ENCODE assay signal across 16 cellular contexts in the genomic region with DNA sequence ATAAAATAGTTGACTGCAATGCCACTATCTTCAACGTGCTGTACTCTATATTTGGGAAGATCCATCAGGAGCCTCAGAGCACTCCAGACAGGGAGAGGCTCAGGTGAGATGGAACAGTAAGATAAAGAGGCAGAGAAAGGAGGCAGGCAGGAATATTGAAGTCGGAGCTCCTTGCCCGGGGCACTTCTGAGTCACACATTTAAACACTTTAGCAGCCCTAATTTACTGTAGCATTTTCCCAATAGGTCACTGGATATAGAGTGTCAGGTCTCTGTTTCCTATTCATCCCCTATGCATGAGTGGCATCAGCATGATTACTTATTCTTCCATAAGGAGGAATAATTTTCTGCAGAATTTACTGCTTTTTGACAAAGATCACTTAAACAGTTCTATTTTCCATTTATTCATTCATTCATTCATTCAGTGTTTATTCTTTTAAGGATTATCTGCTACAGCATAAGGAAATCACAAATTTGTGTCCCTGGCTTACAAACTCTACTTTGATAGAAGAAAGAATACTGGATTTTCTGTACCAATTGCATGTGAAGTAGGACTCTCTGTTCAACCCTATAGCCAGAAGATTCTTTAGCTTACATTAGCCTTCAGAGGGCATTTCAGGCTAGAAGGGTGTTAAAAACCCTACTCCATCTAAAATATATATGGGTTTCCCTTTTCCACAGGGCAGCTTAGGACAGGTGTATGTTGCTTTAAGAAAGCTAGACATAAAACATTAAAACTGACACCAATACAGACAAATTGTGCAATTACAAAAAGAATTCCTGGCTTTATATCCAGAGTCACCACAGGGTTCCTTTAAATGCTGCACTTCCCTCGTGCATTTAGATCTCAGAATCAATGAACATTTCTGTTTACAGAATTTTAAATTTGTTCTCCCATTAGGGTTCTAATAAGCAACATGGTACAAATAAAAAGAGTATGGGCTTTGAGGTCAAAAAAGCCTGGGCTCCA.
DNase-seq lines count a peak whose midpoint lies in the region; ATAC-seq and TF ChIP-seq lines count a peak whose summit lies in the region.
"Had no signal": no experiment of that assay in that cellular context is flagged by ENCODE, and none has a peak within 500 bp of the region (broad histone marks: within the 10 kb centered on the region; RNA-seq: fewer than 3 reads in every experiment).

No MANE protein-coding gene starts in this region.

- peak overlapping the region in 1 of 2 donors; percentile 78 for H3K27ac ChIP-seq in left lung
- H3K27ac ChIP-seq in neuronal stem cell (replicated peaks; ENCODE audit: low read length), result no peak overlapping the region
- H3K27ac ChIP-seq: tibial artery had no signal

- ATAC-seq in left lung, result peak; percentile 44
- ATAC-seq: activated T-cell treated with anti-CD3 and anti-CD28 coated beads, Interleukin-2, amount 50 U/mL, for 72 hours; left cardiac atrium had no signal

- H4K8ac ChIP-seq in neuronal stem cell (ENCODE audit: low read depth, low read length), result no peak overlapping the region

- H3K27me3 ChIP-seq in adipocyte (replicated peaks; ENCODE audit: control insufficient read depth, insufficient read depth, low read length) (no peaks in the 10 kb centered on the region), left lung (no peaks in the 10 kb centered on the region), neuronal stem cell (ENCODE audit: control insufficient read depth in 3 of 3, insufficient read depth in 3 of 3, low read depth in 1 of 3, low read length in 3 of 3) (no peaks in the 10 kb centered on the region)
- H3K27me3 ChIP-seq: tibial artery had no signal

- TF ChIP-seq CTCF in left lung (IDR thresholded peaks at IDR 0.05) (no peak), lower leg skin (IDR thresholded peaks at IDR 0.05) (no peak)

- no peaks in the 10 kb centered on the region for H3K79me1 ChIP-seq in neuronal stem cell (ENCODE audit: low read depth, low read length)

- H2BK15ac ChIP-seq in neuronal stem cell (ENCODE audit: low read length), result no peak overlapping the region

- no peak for TF ChIP-seq POLR2A in lower leg skin (IDR thresholded peaks at IDR 0.05)

- H2BK12ac ChIP-seq in neuronal stem cell (ENCODE audit: low read length), result no peak overlapping the region

- H2BK5ac ChIP-seq in neuronal stem cell (ENCODE audit: low read length), result no peak overlapping the region

- intact Hi-C loops in left lung (cut with DNase I), result no loop called here
- intact Hi-C loops in lower leg skin (cut with DNase I; ENCODE audit: low total_unique reads), result no loop called here

- H3K4me1 ChIP-seq in adipocyte (ENCODE audit: control insufficient read depth, insufficient read depth, low read length) (peaks cover 44% of the 10 kb centered on the region), left lung (peaks cover 17 to 23% of the 10 kb centered on the region in 2 donors), neuronal stem cell (ENCODE audit: control insufficient read depth in 2 of 2, insufficient read depth in 1 of 2, low read depth in 1 of 2, low read length in 2 of 2) (no peaks in the 10 kb centered on the region)

- H4K91ac ChIP-seq in neuronal stem cell (ENCODE audit: low read depth, low read length, poor library complexity), result no peak overlapping the region

- no peak overlapping the region for H2AFZ ChIP-seq in neuronal stem cell (ENCODE audit: low read length)

- H3K9ac ChIP-seq in adipocyte (ENCODE audit: low read length), result no peak overlapping the region
- no peak overlapping the region for H3K9ac ChIP-seq in neuronal stem cell (ENCODE audit: low read depth, low read length, poor library complexity)

- H3K18ac ChIP-seq in neuronal stem cell (ENCODE audit: low read length), result no peak overlapping the region

- no peak overlapping the region for H2BK120ac ChIP-seq in neuronal stem cell (ENCODE audit: low read depth, low read length)

- H3K9me3 ChIP-seq in adipocyte (ENCODE audit: control insufficient read depth, low read length), result no peaks in the 10 kb centered on the region
- no peaks in the 10 kb centered on the region for H3K9me3 ChIP-seq in left lung
- no peaks in the 10 kb centered on the region for H3K9me3 ChIP-seq in neuronal stem cell (replicated peaks in 1 of 2; ENCODE audit: control insufficient read depth in 2 of 2, insufficient read depth in 1 of 2, low read depth in 1 of 2, low read length in 2 of 2)
- H3K9me3 ChIP-seq: tibial artery had no signal

- no CpG with 5 or more reads among the region's 4 CpGs for WGBS in neuronal stem cell (ENCODE audit: extremely low coverage in 2 of 2, insufficient read length in 2 of 2, insufficient replicate concordance in 1 of 2), 2 donors
- WGBS in lower leg skin, 2 donors, result 46 to 60% methylated on average over 4 of the region's 4 CpGs

- H3K23ac ChIP-seq in neuronal stem cell (ENCODE audit: low read depth, low read length, poor library complexity), result no peak overlapping the region

- DNase-seq in ELF-1 (ENCODE audit: low read depth, low spot score) (peak; percentile 82), M059J (ENCODE audit: low read depth) (peak; percentile 85), adipocyte (ENCODE audit: low read depth) (peak; percentile 70), left lung (no peak), NCI-H2029 (lab: John Stamatoyannopoulos, UW) (no peak), neuronal stem cell (ENCODE audit: low spot score) (no peak), lower leg skin (ENCODE audit: low spot score in 2 of 2) (no peak)
- DNase-seq: activated CD4-positive, alpha-beta T cell treated with anti-CD3 and anti-CD28 coated beads, Interleukin-2, amount 10 ng/mL, durations not matched to agents 24 days and 14 days; activated T-cell treated with anti-CD3 and anti-CD28 coated beads, Interleukin-2, amount 50 U/mL, for 72 hours; CD4-positive, alpha-beta T cell; cerebellar nuclear complex; left cardiac atrium; naive B cell; NCI-H510A; stimulated activated CD4-positive, alpha-beta T cell treated with anti-CD3 and anti-CD28 coated beads, Interleukin-1b, Interleukin-23, amount 100 ng/mL, for 48 hours; tibial artery had no signal

- no peak overlapping the region for H2AK5ac ChIP-seq in neuronal stem cell (ENCODE audit: low read depth, low read length)

- H3K36me3 ChIP-seq in adipocyte (ENCODE audit: control insufficient read depth, insufficient read depth, low read length, severe bottlenecking) (peaks cover 15% of the 10 kb centered on the region), left lung (peaks cover 0 to 14% of the 10 kb centered on the region in 2 donors), neuronal stem cell (replicated peaks in 1 of 2; ENCODE audit: control insufficient read depth in 2 of 2, insufficient read depth in 2 of 2, low read length in 2 of 2) (no peaks in the 10 kb centered on the region)
- H3K36me3 ChIP-seq: tibial artery had no signal

- H3K4me3 ChIP-seq in adipocyte (ENCODE audit: low read length) (peak overlapping the region; percentile 5), left lung (no peak overlapping the region), neuronal stem cell (ENCODE audit: low read length in 2 of 2) (no peak overlapping the region), lower leg skin (ENCODE audit: low read depth, poor library complexity, severe bottlenecking) (no peak overlapping the region)
- H3K4me3 ChIP-seq: tibial artery had no signal

- H3K4me2 ChIP-seq in neuronal stem cell (ENCODE audit: insufficient read depth, low read length, poor library complexity, severe bottlenecking), result no peak overlapping the region

- no peak overlapping the region for H3K4ac ChIP-seq in neuronal stem cell (ENCODE audit: low read length)

- no peak overlapping the region for H3K14ac ChIP-seq in neuronal stem cell (ENCODE audit: low read length)

Comparison
In these comparisons a context has a peak if more than half of its experiments do, and no peak if none do; other contexts are left out.
1. DNase-seq: peak in ELF-1 (single experiment), M059J (single experiment) and adipocyte (single experiment); none in left lung (0 of 2), NCI-H2029 (single experiment), neuronal stem cell (single experiment) and lower leg skin (0 of 2).